Comparison of ENCODE assay signal across 8 cellular contexts in the genomic region with DNA sequence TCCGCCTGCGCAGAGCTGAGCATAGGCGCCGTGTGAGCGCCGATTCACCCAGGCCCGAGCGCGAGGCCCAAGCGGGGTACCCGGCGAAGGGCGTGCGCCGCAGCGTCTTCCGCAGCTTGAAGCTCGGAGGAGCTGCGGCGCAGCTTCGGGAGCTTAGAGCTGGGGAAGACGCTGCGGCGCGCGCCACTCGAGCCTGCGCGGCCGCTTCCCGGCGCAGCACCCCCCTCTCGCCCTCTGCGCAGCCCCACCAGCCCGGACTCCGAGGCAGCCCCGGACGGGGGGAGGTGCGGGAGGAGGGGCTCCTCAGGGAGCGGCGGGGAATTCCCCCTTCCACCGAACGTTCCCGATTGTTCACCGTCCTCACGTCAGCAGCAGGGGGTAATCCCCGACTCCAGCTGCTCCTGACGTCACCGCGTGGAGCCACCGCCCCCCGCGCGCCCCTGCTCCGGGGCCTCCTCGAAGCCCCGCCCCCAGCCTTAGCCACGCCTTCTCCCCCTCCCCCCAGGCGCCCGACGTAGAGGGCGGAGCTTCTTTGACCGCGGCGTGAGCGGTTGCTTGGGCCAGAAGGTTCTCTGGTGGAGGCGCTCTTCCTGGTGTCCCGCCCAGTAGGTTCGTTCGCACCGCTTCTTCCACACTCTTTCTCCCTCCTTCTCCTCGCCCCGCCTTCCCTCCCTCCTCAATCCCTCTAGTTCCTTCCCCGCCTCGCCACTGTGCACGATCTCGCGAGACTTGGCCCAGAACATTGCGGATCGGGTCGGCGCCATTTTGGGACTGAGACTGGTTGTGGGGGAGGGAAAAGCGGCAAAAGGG. TPM values are rescaled to one million over a fixed set of nuclear protein-coding genes. Genes with fewer than 3 reads are reported as not detected.
A peak's percentile ranks its signal among the peaks of the same experiment; 100 is the strongest.
DNase-seq lines count a peak whose midpoint lies in the region; ATAC-seq and TF ChIP-seq lines count a peak whose summit lies in the region.

A gene with protein sequence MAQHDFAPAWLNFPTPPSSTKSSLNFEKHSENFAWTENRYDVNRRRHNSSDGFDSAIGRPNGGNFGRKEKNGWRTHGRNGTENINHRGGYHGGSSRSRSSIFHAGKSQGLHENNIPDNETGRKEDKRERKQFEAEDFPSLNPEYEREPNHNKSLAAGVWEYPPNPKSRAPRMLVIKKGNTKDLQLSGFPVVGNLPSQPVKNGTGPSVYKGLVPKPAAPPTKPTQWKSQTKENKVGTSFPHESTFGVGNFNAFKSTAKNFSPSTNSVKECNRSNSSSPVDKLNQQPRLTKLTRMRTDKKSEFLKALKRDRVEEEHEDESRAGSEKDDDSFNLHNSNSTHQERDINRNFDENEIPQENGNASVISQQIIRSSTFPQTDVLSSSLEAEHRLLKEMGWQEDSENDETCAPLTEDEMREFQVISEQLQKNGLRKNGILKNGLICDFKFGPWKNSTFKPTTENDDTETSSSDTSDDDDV (plus strand): TSS at position 742 of the 810 bp plus-strand sequence. CDS start 40,072 bp downstream, outside the sequence.

- peak; percentile 62 for ATAC-seq in HG03442 (IDR thresholded peaks at IDR 0.05; ENCODE audit: unreplicated experiment)
- peak; percentile 78 for ATAC-seq in activated CD4-positive, alpha-beta T cell treated with anti-CD3 and anti-CD28 coated beads for 36 hours

- peaks cover 22% of the 10 kb centered on the region for H3K4me1 Mint-ChIP-seq in activated CD4-positive, alpha-beta T cell treated with anti-CD3 and anti-CD28 coated beads for 36 hours

- no peaks in the 10 kb centered on the region for H3K9me3 Mint-ChIP-seq in activated CD4-positive, alpha-beta T cell treated with anti-CD3 and anti-CD28 coated beads for 36 hours (ENCODE audit: low read depth)

- no peak for TF ChIP-seq CTCF in choroid plexus epithelial cell (conservative IDR thresholded peaks at IDR 0.05; ENCODE audit: low read depth, low read length)

- H3K4me3 Mint-ChIP-seq in activated CD4-positive, alpha-beta T cell treated with anti-CD3 and anti-CD28 coated beads for 36 hours, result peak within 1 kb of the TSS; percentile 83

- intact Hi-C loops in activated CD4-positive, alpha-beta T cell treated with anti-CD3 and anti-CD28 coated beads for 36 hours (cut with DNase I, micrococcal nuclease), result loop anchor here (1.0 to 10.0 kb wide), 17 partner anchors 15 to 1865 kb away; a partner anchor contains a TSS

- peak within 1 kb of the TSS; percentile 93 for H3K27ac Mint-ChIP-seq in activated CD4-positive, alpha-beta T cell treated with anti-CD3 and anti-CD28 coated beads for 36 hours

- POLR2A ChIA-PET in activated CD4-positive, alpha-beta T cell treated with anti-CD3 and anti-CD28 coated beads for 36 hours (lab: Charles Lee), result interaction anchor here (0.7 to 1.1 kb wide), 7 partner anchors 9 to 264 kb away, joined by 3 to 10 read pairs (median 3); a partner anchor contains a TSS

- DNase-seq in Ammon's horn (ENCODE audit: low spot score) (peak; percentile 99), GM19238 (ENCODE audit: insufficient read length, low spot score) (peak; percentile 75), NCI-H524 (lab: John Stamatoyannopoulos, UW) (peak; percentile 98 to 99), choroid plexus epithelial cell (ENCODE audit: low read depth) (peak; percentile 100), kidney glomerular epithelial cell (lab: John Stamatoyannopoulos, UW) (peak; percentile 99)
- DNase-seq in activated CD4-positive, alpha-beta T cell treated with anti-CD3 and anti-CD28 coated beads for 36 hours, result peak; percentile 99
- peak; percentile 94 to 96 for DNase-seq in stimulated activated CD4-positive, alpha-beta T cell treated with anti-CD3 and anti-CD28 coated beads, Interleukin-1b, Interleukin-23, amount 100 ng/mL, for 1 hour (ENCODE audit: low read depth in 2 of 2)

- H3K36me3 Mint-ChIP-seq in activated CD4-positive, alpha-beta T cell treated with anti-CD3 and anti-CD28 coated beads for 36 hours (ENCODE audit: low read depth), result peaks cover 32% of the 10 kb centered on the region

- H3K27me3 Mint-ChIP-seq in activated CD4-positive, alpha-beta T cell treated with anti-CD3 and anti-CD28 coated beads for 36 hours, result no peaks in the 10 kb centered on the region

- H3K4me3 ChIP-seq in choroid plexus epithelial cell (ENCODE audit: low read depth, low read length), result peak within 1 kb of the TSS; percentile 99

- CTCF ChIA-PET in activated CD4-positive, alpha-beta T cell treated with anti-CD3 and anti-CD28 coated beads for 36 hours (lab: Charles Lee), result interaction anchor here (0.6 to 1.4 kb wide), 6 partner anchors 10 to 277 kb away, joined by 3 to 6 read pairs (median 4); no protein-coding TSS in a partner anchor

RNA-seq across cellular contexts. Expression of the gene that starts here (rescaled TPM):
- total RNA-seq in activated CD4-positive, alpha-beta T cell treated with anti-CD3 and anti-CD28 coated beads for 36 hours, result 100 to 1,000 TPM in 1 of 2 experiments, 10 to 100 TPM in 1; 91.8 to 116 TPM

Comparison
In these comparisons a context has a peak if more than half of its experiments do, and no peak if none do; other contexts are left out.
1. Peak in every context shown above with its lines: DNase-seq, ATAC-seq and H3K4me3 ChIP-seq.